12 cellular contexts compared by ENCODE assay signal in the genomic region with DNA sequence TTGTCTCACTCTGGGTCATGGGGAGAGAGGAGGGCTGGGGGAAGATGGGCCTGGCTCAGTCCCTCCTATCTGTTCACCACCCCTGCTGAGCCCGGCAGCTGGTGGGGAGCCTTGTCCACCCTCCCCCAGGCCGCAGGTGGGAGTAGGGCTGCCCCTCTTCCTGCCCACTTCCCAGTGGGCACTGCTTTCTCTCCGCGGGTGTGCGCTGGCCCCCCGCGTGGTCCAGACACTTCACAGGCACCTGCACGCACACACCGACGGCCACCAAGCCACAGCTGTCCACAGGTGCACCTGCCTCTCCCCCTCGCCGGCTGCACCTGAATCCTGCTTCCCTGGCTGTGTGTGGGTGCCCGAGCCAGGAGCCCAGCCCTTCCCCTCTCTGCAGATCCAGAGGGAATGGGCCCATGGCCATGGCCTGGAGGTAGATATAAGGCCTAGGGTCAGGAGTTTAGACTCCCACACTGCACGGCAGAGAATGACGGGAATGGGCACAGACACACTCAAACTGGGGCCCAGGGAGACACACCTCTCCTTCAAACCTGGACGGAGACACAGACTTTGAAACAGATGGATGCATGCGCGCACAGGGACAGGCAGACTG. TPM values are rescaled to one million over a fixed set of nuclear protein-coding genes. Genes with fewer than 3 reads are reported as not detected.
DNase-seq lines count a peak whose midpoint lies in the region; ATAC-seq and TF ChIP-seq lines count a peak whose summit lies in the region.
"Had no signal": no experiment of that assay in that cellular context is flagged by ENCODE, and none has a peak within 500 bp of the region (broad histone marks: within the 10 kb centered on the region; RNA-seq: fewer than 3 reads in every experiment).

No MANE protein-coding gene starts in this region.

- H3K4me1 ChIP-seq in gastrocnemius medialis = peaks cover 0 to 18% of the 10 kb centered on the region in 2 donors
- H3K4me1 ChIP-seq: pancreas had no signal

- TF ChIP-seq CTCF in LNCaP clone FGC (IDR thresholded peaks at IDR 0.05; ENCODE audit: control insufficient read depth, extremely low read depth, insufficient read depth) = no peak
- TF ChIP-seq CTCF in coronary artery (IDR thresholded peaks at IDR 0.05) = no peak
- no peak for TF ChIP-seq CTCF in gastrocnemius medialis (IDR thresholded peaks at IDR 0.05 in 4 of 5, conservative IDR thresholded peaks at IDR 0.05 in 1 of 5)

- H3K27ac ChIP-seq in coronary artery (peak overlapping the region in 1 of 2 donors; percentile 89), gastrocnemius medialis (peak overlapping the region in 3 of 4 donors; percentile 39 to 68 (median 49))
- H3K27ac ChIP-seq: pancreas had no signal

- H3K27me3 ChIP-seq in gastrocnemius medialis = no peaks in the 10 kb centered on the region
- H3K27me3 ChIP-seq: pancreas had no signal

- in situ Hi-C loops in gastrocnemius medialis (cut with MboI; ENCODE audit: low sequenced_read_pairs in 4 of 4) = no loop called here

- DNase-seq in LNCaP clone FGC (ENCODE audit: low read depth) (no peak), coronary artery (ENCODE audit: low spot score) (no peak), gastrocnemius medialis (no peak), CD1c-positive myeloid dendritic cell (ENCODE audit: extremely low spot score) (no peak), NCI-H226 (no peak), HCEC 1CT (no peak)
- DNase-seq: activated CD4-positive, alpha-beta T cell treated with anti-CD3 and anti-CD28 coated beads, Interleukin-2, amount 50 U/mL, for 1 hour; left colon; NCI-H2029; stimulated activated CD4-positive, alpha-beta T cell treated with anti-CD3 and anti-CD28 coated beads, Interleukin-4, amount 100 ng/mL, for 24 hours had no signal

- ATAC-seq in gastrocnemius medialis = no peak
- ATAC-seq: activated T-helper 17 cell treated with anti-CD3 and anti-CD28 coated beads, Interleukin-2, amount 50 U/mL, for 72 hours; left colon; pancreas had no signal

- no peak for TF ChIP-seq POLR2A in gastrocnemius medialis (IDR thresholded peaks at IDR 0.05)

- intact Hi-C loops in gastrocnemius medialis (cut with DNase I; ENCODE audit: low total_unique reads) = no loop called here

- H3K36me3 ChIP-seq in gastrocnemius medialis = no peaks in the 10 kb centered on the region
- H3K36me3 ChIP-seq: pancreas had no signal

- no peaks in the 10 kb centered on the region for H3K9me3 ChIP-seq in gastrocnemius medialis
- H3K9me3 ChIP-seq: pancreas had no signal

- H3K4me3 ChIP-seq in LNCaP clone FGC (ENCODE audit: low read depth, low read length) = peak overlapping the region; percentile 86
- peak overlapping the region; percentile 91 for H3K4me3 ChIP-seq in coronary artery
- H3K4me3 ChIP-seq in gastrocnemius medialis = peak overlapping the region; percentile 25 to 76 (median 56)

RNA-seq across cellular contexts. Expression of gene NHERF2, which starts 2.0 kb away (rescaled TPM):
- total RNA-seq in gastrocnemius medialis = 10 to 100 TPM; 51.6 to 86.9 (median 74.4) TPM

RNA-seq across cellular contexts. Expression of gene NPW, which starts 9.1 kb away (rescaled TPM):
- total RNA-seq in gastrocnemius medialis = not detected

RNA-seq across cellular contexts. Expression of gene NTHL1, which starts 18.9 kb away (rescaled TPM):
- 10 to 100 TPM in 1 of 4 donors, 1 to 10 TPM in 3; 3.5 to 13.6 (median 6.4) TPM for total RNA-seq in gastrocnemius medialis

RNA-seq across cellular contexts. Expression of gene TSC2, which starts 19.1 kb away (rescaled TPM):
- total RNA-seq in gastrocnemius medialis = 10 to 100 TPM; 44.5 to 62.7 (median 53.8) TPM

RNA-seq across cellular contexts. Expression of gene ZNF598, which starts 19.1 kb away (rescaled TPM):
- 10 to 100 TPM; 57.0 to 92.2 (median 75.4) TPM for total RNA-seq in gastrocnemius medialis
